Comparison of ENCODE assay signal across 8 cellular contexts in genomic region chrX:40146471-40147398, GRCh38. TPM values are rescaled to one million over a fixed set of nuclear protein-coding genes. Genes with fewer than 3 reads are reported as not detected.
DNase-seq lines count a peak whose midpoint lies in the region; ATAC-seq and TF ChIP-seq lines count a peak whose summit lies in the region.

No MANE protein-coding gene starts in this region.

- peaks cover 49% of the 10 kb centered on the region for H3K4me1 Mint-ChIP-seq in endodermal cell

- peak overlapping the region; percentile 64 for H3K4me3 Mint-ChIP-seq in endodermal cell

- H3K36me3 ChIP-seq in endodermal cell (ENCODE audit: control insufficient read depth, insufficient read depth, low read length) (no peaks in the 10 kb centered on the region), mucosa of rectum (ENCODE audit: control insufficient read depth in 2 of 2, insufficient read depth in 2 of 2, low read length in 2 of 2) (no peaks in the 10 kb centered on the region), vagina (no peaks in the 10 kb centered on the region)

- TF ChIP-seq CTCF in endodermal cell (conservative IDR thresholded peaks at IDR 0.05), result peak; percentile 19
- no peak for TF ChIP-seq CTCF in vagina (IDR thresholded peaks at IDR 0.05)

- DNase-seq in NCI-H345 (lab: John Stamatoyannopoulos, UW) (peak; percentile 62), NCI-H345 treated with DMSO at 0.1 percent for 48 hours (lab: John Stamatoyannopoulos, UW; ENCODE audit: unreplicated experiment) (no peak), RPMI7951 (ENCODE audit: low read depth) (peak; percentile 41), endodermal cell (peak; percentile 88), vagina (ENCODE audit: extremely low spot score in 2 of 2) (no peak)

- no peak for TF ChIP-seq POLR2A in vagina (IDR thresholded peaks at IDR 0.05)

- H3K36me3 Mint-ChIP-seq in endodermal cell (ENCODE audit: low read depth), result no peaks in the 10 kb centered on the region

- intact Hi-C loops in vagina (cut with DNase I), result no loop called here

- no peak overlapping the region for H3K9ac ChIP-seq in endodermal cell (ENCODE audit: extremely low read depth, low read length, poor library complexity, severe bottlenecking)
- no peak overlapping the region for H3K9ac ChIP-seq in mucosa of rectum (ENCODE audit: low read depth in 1 of 2, low read length in 2 of 2)

- H3K9me3 Mint-ChIP-seq in endodermal cell, result peaks cover 3% of the 10 kb centered on the region

- ATAC-seq in GM21786 (IDR thresholded peaks at IDR 0.05; ENCODE audit: unreplicated experiment) (no peak), HG02759 (IDR thresholded peaks at IDR 0.05; ENCODE audit: unreplicated experiment) (no peak)

- H3K27me3 Mint-ChIP-seq in endodermal cell (ENCODE audit: insufficient read depth), result peaks cover 88% of the 10 kb centered on the region

- peaks cover 54% of the 10 kb centered on the region for H3K27me3 ChIP-seq in endodermal cell (ENCODE audit: control insufficient read depth, insufficient read depth, low read length, poor library complexity, severe bottlenecking)
- peaks cover 11 to 29% of the 10 kb centered on the region in 2 donors for H3K27me3 ChIP-seq in mucosa of rectum (ENCODE audit: control insufficient read depth in 2 of 2, insufficient read depth in 2 of 2, low read length in 2 of 2)
- peaks cover 2% of the 10 kb centered on the region for H3K27me3 ChIP-seq in vagina

- no peaks in the 10 kb centered on the region for H3K9me3 ChIP-seq in endodermal cell (ENCODE audit: control insufficient read depth, low read length)
- no peaks in the 10 kb centered on the region for H3K9me3 ChIP-seq in mucosa of rectum (ENCODE audit: control insufficient read depth in 2 of 2, low read length in 2 of 2)
- no peaks in the 10 kb centered on the region for H3K9me3 ChIP-seq in vagina

- H3K27ac Mint-ChIP-seq in endodermal cell, result no peak overlapping the region

- H3K4me1 ChIP-seq in endodermal cell (ENCODE audit: control insufficient read depth, insufficient read depth, low read length) (no peaks in the 10 kb centered on the region), mucosa of rectum (ENCODE audit: control insufficient read depth in 2 of 2, insufficient read depth in 2 of 2, low read length in 2 of 2) (peaks cover 12 to 13% of the 10 kb centered on the region in 2 donors), vagina (peaks cover 29% of the 10 kb centered on the region)

- H3K27ac ChIP-seq in endodermal cell (ENCODE audit: low read depth, low read length), result no peak overlapping the region
- H3K27ac ChIP-seq in mucosa of rectum (ENCODE audit: low read depth in 2 of 2, low read length in 2 of 2), result no peak overlapping the region
- peak overlapping the region; percentile 3 for H3K27ac ChIP-seq in vagina

- H3K4me3 ChIP-seq in endodermal cell (ENCODE audit: low read length), result peak overlapping the region; percentile 69
- peak overlapping the region; percentile 40 to 50 for H3K4me3 ChIP-seq in mucosa of rectum (ENCODE audit: low read length in 2 of 2)
- H3K4me3 ChIP-seq in vagina, result peak overlapping the region; percentile 32 to 61

- 5 to 6% methylated on average over 12 to 76 of the region's 76 CpGs for WGBS in endodermal cell (ENCODE audit: insufficient coverage in 1 of 2, insufficient read length in 1 of 2), 2 experiments

RNA-seq across cellular contexts. Expression of gene BCOR, which starts 49.0 kb away (rescaled TPM):
- total RNA-seq in RPMI7951 (2014; rRNA removed; shearing (Covaris generic)), result 29.5 and 42.9 TPM in 2 replicates
- 10 to 100 TPM; 31.3 to 37.9 TPM for total RNA-seq in endodermal cell
- polyA plus RNA-seq in endodermal cell (2013, experiment 1 of 2), result 31.8 TPM
- 30.2 TPM for polyA plus RNA-seq in endodermal cell (2013, experiment 2 of 2)
- total RNA-seq in vagina, result 19.9 TPM

Comparison
In these comparisons a context has a peak if more than half of its experiments do, and no peak if none do; other contexts are left out.
1. DNase-seq: peak in NCI-H345 (single experiment), RPMI7951 (single experiment) and endodermal cell (single experiment); none in NCI-H345 treated with DMSO at 0.1 percent for 48 hours (single experiment) and vagina (0 of 2).
2. Peak in every context shown above with its lines, with median percentiles within 50 percentile points of each other: H3K4me3 ChIP-seq.